ENCODE assay signal across 29 cellular contexts in genomic region chr3:132088291-132088690, GRCh38. TPM values are rescaled to one million over a fixed set of nuclear protein-coding genes. Genes with fewer than 3 reads are reported as not detected.
"Had no signal": no experiment of that assay in that cellular context is flagged by ENCODE, and none has a peak within 500 bp of the region (broad histone marks: within the 10 kb centered on the region; RNA-seq: fewer than 3 reads in every experiment).

No MANE protein-coding gene starts in this region.

- H3K4me2 ChIP-seq: neural progenitor cell had no signal

- H3K27ac ChIP-seq: left ventricle myocardium inferior, neural progenitor cell, neutrophil, parathyroid adenoma, psoas muscle, right atrium auricular region, right lobe of liver, skin epidermis, suprapubic skin, thoracic aorta, tibial artery, uterus had no signal

- H3K4me3 ChIP-seq: left ventricle myocardium inferior, lung, neural progenitor cell, psoas muscle, right atrium auricular region, right lobe of liver, skin epidermis, suprapubic skin, thoracic aorta, tibial artery, uterus had no signal

- H3K36me3 ChIP-seq: left ventricle myocardium inferior, neural progenitor cell, neutrophil, right atrium auricular region, right lobe of liver, suprapubic skin, thoracic aorta, tibial artery, uterus had no signal

- H3K27me3 ChIP-seq: neural progenitor cell, right atrium auricular region, right lobe of liver, suprapubic skin, tibial artery, uterus had no signal

- H3K4me1 ChIP-seq: left ventricle myocardium inferior, neural progenitor cell, parathyroid adenoma, psoas muscle, right atrium auricular region, right lobe of liver, suprapubic skin, tibial artery, uterus had no signal

- H2AFZ ChIP-seq: neural progenitor cell, parathyroid adenoma had no signal

- H3K9me3 ChIP-seq: left ventricle myocardium inferior, neutrophil, psoas muscle, right atrium auricular region, right lobe of liver, suprapubic skin, thoracic aorta, tibial artery, uterus had no signal

- H3K9ac ChIP-seq: neural progenitor cell, parathyroid adenoma had no signal

- ATAC-seq: natural killer cell; psoas muscle; right lobe of liver; stimulated activated effector memory CD8-positive, alpha-beta T cell treated with anti-CD3 and anti-CD28 coated beads, Interleukin-12 subunit alpha, Interleukin-12 subunit beta, amount 100 ng/mL, for 72 hours had no signal

- DNase-seq: hypothalamus; immature natural killer cell; islet precursor cell; left ventricle myocardium inferior; mesendoderm; naive B cell; natural killer cell; nephron progenitor cell; occipital lobe; psoas muscle; right lobe of liver; stimulated activated CD4-positive, alpha-beta T cell treated with anti-CD3 and anti-CD28 coated beads, Interleukin-12 subunit alpha, Interleukin-12 subunit beta, amount 100 ng/mL, for 4 hours; stimulated activated CD4-positive, alpha-beta T cell treated with anti-CD3 and anti-CD28 coated beads, Interleukin-15, amount 100 ng/mL, for 24 hours; stimulated activated CD4-positive, alpha-beta T cell treated with anti-CD3 and anti-CD28 coated beads, Interleukin-4, amount 100 ng/mL, for 24 hours; stimulated activated naive CD4-positive, alpha-beta T cell; tibial artery; uterus had no signal

- H3K79me2 ChIP-seq: parathyroid adenoma had no signal

RNA-seq across cellular contexts. Expression of gene CPNE4, which starts 53.5 kb away (rescaled TPM):
- total RNA-seq: natural killer cell, osteocyte, posterior vena cava, psoas muscle, right lobe of liver, subcutaneous adipose tissue had no signal
- polyA plus RNA-seq: immature natural killer cell had no signal
